In genomic region chr19:18713550-18714117, GRCh38 we compare ENCODE assay signal across 17 cellular contexts.
"Had no signal": no experiment of that assay in that cellular context is flagged by ENCODE, and none has a peak within 500 bp of the region (broad histone marks: within the 10 kb centered on the region; RNA-seq: fewer than 3 reads in every experiment).

No MANE protein-coding gene starts in this region.

- H3K27ac ChIP-seq: ascending aorta, breast epithelium, colonic mucosa, esophagus squamous epithelium, thyroid gland had no signal

- H3K4me1 ChIP-seq: colonic mucosa, thyroid gland had no signal

- DNase-seq: activated CD4-positive, alpha-beta T cell treated with anti-CD3 and anti-CD28 coated beads, Interleukin-2, amount 10 ng/mL, durations not matched to agents 24 days and 14 days; activated CD4-positive, CD25-positive, alpha-beta regulatory T cell; activated CD8-positive, alpha-beta memory T cell treated with anti-CD3 and anti-CD28 coated beads for 24 hours; colonic mucosa; esophagus squamous epithelium; mucosa of descending colon; naive thymus-derived CD4-positive, alpha-beta T cell; posterior cingulate gyrus; retina; stimulated activated CD4-positive, alpha-beta T cell treated with anti-CD3 and anti-CD28 coated beads, Interleukin-2, amount 100 ng/mL, for 48 hours; stimulated activated naive B cell treated with anti-CD40 and anti-IgM and Interleukin-4, amounts not matched to agents 10 μg/mL and 1 μg/mL and 100 μg/mL, for 72 hours; SW 1271; thyroid gland had no signal

- H3K27me3 ChIP-seq: ascending aorta, breast epithelium, colonic mucosa, esophagus squamous epithelium, thyroid gland had no signal

- H3K4me1 Mint-ChIP-seq: activated CD4-positive, alpha-beta T cell treated with anti-CD3 and anti-CD28 coated beads, Interleukin-2, amount 10 ng/mL, durations not matched to agents 24 days and 14 days had no signal

- H3K27me3 Mint-ChIP-seq: activated CD4-positive, alpha-beta T cell treated with anti-CD3 and anti-CD28 coated beads, Interleukin-2, amount 10 ng/mL, durations not matched to agents 24 days and 14 days; naive thymus-derived CD4-positive, alpha-beta T cell; stimulated activated naive B cell treated with anti-CD40 and anti-IgM and Interleukin-4, amounts not matched to agents 10 μg/mL and 1 μg/mL and 100 μg/mL, for 72 hours had no signal

- H3K4me3 ChIP-seq: ascending aorta, breast epithelium, colonic mucosa, esophagus squamous epithelium, lung, mucosa of descending colon, thyroid gland had no signal

- H3K36me3 ChIP-seq: breast epithelium, colonic mucosa, esophagus squamous epithelium, thyroid gland had no signal

- H3K4me3 Mint-ChIP-seq: activated CD4-positive, alpha-beta T cell treated with anti-CD3 and anti-CD28 coated beads, Interleukin-2, amount 10 ng/mL, durations not matched to agents 24 days and 14 days; activated T-helper 1 cell treated with anti-CD3 and anti-CD28 coated beads, Interleukin-12 subunit alpha, Interleukin-12 subunit beta, Interleukin-2, Interleukin-4 antibody, amounts not matched to agents 30 ng/mL and 10 ng/mL and 1 ng/mL, durations not matched to agents 14 hours and 24 hours and 36 hours; naive thymus-derived CD4-positive, alpha-beta T cell; stimulated activated naive B cell treated with anti-CD40 and anti-IgM and Interleukin-4, amounts not matched to agents 10 μg/mL and 1 μg/mL and 100 μg/mL, for 72 hours had no signal

- ATAC-seq: mucosa of descending colon; naive thymus-derived CD4-positive, alpha-beta T cell; stimulated activated naive B cell treated with anti-CD40 and anti-IgM and Interleukin-4, amounts not matched to agents 10 μg/mL and 1 μg/mL and 100 μg/mL, for 72 hours had no signal

- H3K9me3 ChIP-seq: ascending aorta, breast epithelium, colonic mucosa, esophagus squamous epithelium, mucosa of descending colon, thyroid gland had no signal

- H3K9me3 Mint-ChIP-seq: activated CD4-positive, alpha-beta T cell treated with anti-CD3 and anti-CD28 coated beads, Interleukin-2, amount 10 ng/mL, durations not matched to agents 24 days and 14 days; activated T-helper 1 cell treated with anti-CD3 and anti-CD28 coated beads, Interleukin-12 subunit alpha, Interleukin-12 subunit beta, Interleukin-2, Interleukin-4 antibody, amounts not matched to agents 30 ng/mL and 10 ng/mL and 1 ng/mL, durations not matched to agents 14 hours and 24 hours and 36 hours; naive thymus-derived CD4-positive, alpha-beta T cell had no signal

- H3K27ac Mint-ChIP-seq: activated CD4-positive, alpha-beta T cell treated with anti-CD3 and anti-CD28 coated beads, Interleukin-2, amount 10 ng/mL, durations not matched to agents 24 days and 14 days; activated T-helper 1 cell treated with anti-CD3 and anti-CD28 coated beads, Interleukin-12 subunit alpha, Interleukin-12 subunit beta, Interleukin-2, Interleukin-4 antibody, amounts not matched to agents 30 ng/mL and 10 ng/mL and 1 ng/mL, durations not matched to agents 14 hours and 24 hours and 36 hours; stimulated activated naive B cell treated with anti-CD40 and anti-IgM and Interleukin-4, amounts not matched to agents 10 μg/mL and 1 μg/mL and 100 μg/mL, for 72 hours had no signal
